In genomic region chr2:86015006-86015405, GRCh38 we compare ENCODE assay signal across 18 cellular contexts.
DNase-seq lines count a peak whose midpoint lies in the region; ATAC-seq and TF ChIP-seq lines count a peak whose summit lies in the region.
"Had no signal": no experiment of that assay in that cellular context is flagged by ENCODE, and none has a peak within 500 bp of the region (broad histone marks: within the 10 kb centered on the region; RNA-seq: fewer than 3 reads in every experiment).

No MANE protein-coding gene starts in this region.

- H3K4me1 ChIP-seq in suprapubic skin (no peaks in the 10 kb centered on the region), Karpas-422 (ENCODE audit: low read length) (peaks cover 18% of the 10 kb centered on the region)

- H3K9me3 ChIP-seq in suprapubic skin (peaks cover 7% of the 10 kb centered on the region), Karpas-422 (ENCODE audit: low read length) (peaks cover 9% of the 10 kb centered on the region; the same call in 1 of the 2 replicates)

- H3K27ac ChIP-seq in suprapubic skin (no peak overlapping the region), Karpas-422 (ENCODE audit: low read length) (no peak overlapping the region)
- H3K27ac ChIP-seq: A549 had no signal

- H3K27me3 Mint-ChIP-seq in activated T-cell treated with anti-CD3 and anti-CD28 coated beads, Interleukin-2, amount 50 U/mL, for 24 hours: no peaks in the 10 kb centered on the region
- no peaks in the 10 kb centered on the region for H3K27me3 Mint-ChIP-seq in naive B cell

- no peak for TF ChIP-seq POLR2A in suprapubic skin (IDR thresholded peaks at IDR 0.05)

- H3K36me3 ChIP-seq in suprapubic skin (no peaks in the 10 kb centered on the region), Karpas-422 (ENCODE audit: insufficient read depth, low read length) (no peaks in the 10 kb centered on the region)

- no peak for ATAC-seq in naive B cell (ENCODE audit: low read depth in 2 of 2)
- ATAC-seq: A549, PC-3 had no signal

- peaks cover 14% of the 10 kb centered on the region for H3K4me1 Mint-ChIP-seq in activated T-cell treated with anti-CD3 and anti-CD28 coated beads, Interleukin-2, amount 50 U/mL, for 24 hours (ENCODE audit: low read depth)
- peaks cover 38 to 58% (median 45%) of the 10 kb centered on the region in 3 donors for H3K4me1 Mint-ChIP-seq in naive B cell

- H3K4me3 ChIP-seq in suprapubic skin: no peak overlapping the region
- H3K4me3 ChIP-seq in Karpas-422 (ENCODE audit: low read length): no peak overlapping the region
- H3K4me3 ChIP-seq: A549 had no signal

- H3K27me3 ChIP-seq in suprapubic skin (no peaks in the 10 kb centered on the region), Karpas-422 (ENCODE audit: low read length) (no peaks in the 10 kb centered on the region)

- no peak overlapping the region for H3K27ac Mint-ChIP-seq in activated T-cell treated with anti-CD3 and anti-CD28 coated beads, Interleukin-2, amount 50 U/mL, for 24 hours
- H3K27ac Mint-ChIP-seq in naive B cell: peak overlapping the region in 5 of 6 donors; percentile 82 to 97 (median 88)

- peaks cover 9% of the 10 kb centered on the region for H3K9me3 Mint-ChIP-seq in activated T-cell treated with anti-CD3 and anti-CD28 coated beads, Interleukin-2, amount 50 U/mL, for 24 hours
- H3K9me3 Mint-ChIP-seq in naive B cell: peaks cover 0 to 9% (median 4%) of the 10 kb centered on the region in 7 donors

- TF ChIP-seq CTCF in suprapubic skin (IDR thresholded peaks at IDR 0.05): no peak

- no peak overlapping the region for H3K9ac ChIP-seq in Karpas-422 (ENCODE audit: low read length)

- 83% methylated on average over 2 of the region's 2 CpGs for WGBS in suprapubic skin

- H3K79me2 ChIP-seq in Karpas-422 (ENCODE audit: low read length): no peaks in the 10 kb centered on the region

- no peak overlapping the region for H3K4me2 ChIP-seq in Karpas-422 (ENCODE audit: low read depth, low read length, poor library complexity, severe bottlenecking)
- H3K4me2 ChIP-seq: A549 had no signal

- no peaks in the 10 kb centered on the region for H4K20me1 ChIP-seq in Karpas-422 (ENCODE audit: insufficient read depth, low read depth, low read length)

- H3K4me3 Mint-ChIP-seq in activated T-cell treated with anti-CD3 and anti-CD28 coated beads, Interleukin-2, amount 50 U/mL, for 24 hours: no peak overlapping the region
- peak overlapping the region in 3 of 8 donors; percentile 61 to 80 (median 67) for H3K4me3 Mint-ChIP-seq in naive B cell

- H3K9me2 ChIP-seq in Karpas-422 (replicated peaks; ENCODE audit: insufficient read depth, low read length): no peaks in the 10 kb centered on the region

- H2AFZ ChIP-seq in Karpas-422 (ENCODE audit: low read length): no peak overlapping the region

- peak; percentile 13 for DNase-seq in activated T-cell treated with anti-CD3 and anti-CD28 coated beads, Interleukin-2, amount 50 U/mL, for 24 hours
- DNase-seq in activated T-cell treated with anti-CD3 and anti-CD28 coated beads, Interleukin-2, amount 50 U/mL, for 1 hour: no peak
- DNase-seq in RPMI7951 (ENCODE audit: low read depth) (peak; percentile 59), naive B cell (no peak), suprapubic skin (ENCODE audit: low spot score in 2 of 2) (peak; percentile 22 to 55), NCI-H1417 (lab: John Stamatoyannopoulos, UW) (no peak), GM03348 (ENCODE audit: low spot score) (no peak), Karpas-422 (no peak)
- DNase-seq: COR-L47, H7, Kasumi-1, NCI-H1105 treated with DMSO at 0.1 percent for 48 hours, NCI-H187 treated with DMSO at 0.1 percent for 48 hours, NCI-H2171, NCI-H446 treated with DMSO at 0.1 percent for 48 hours, NCI-H748 treated with DMSO at 0.1 percent for 48 hours, PC-3 had no signal

- no peak for TF ChIP-seq EP300 in suprapubic skin (IDR thresholded peaks at IDR 0.05)

- H3K36me3 Mint-ChIP-seq in activated T-cell treated with anti-CD3 and anti-CD28 coated beads, Interleukin-2, amount 50 U/mL, for 24 hours (ENCODE audit: low read depth): no peaks in the 10 kb centered on the region
- H3K36me3 Mint-ChIP-seq in naive B cell: peaks cover 0 to 16% of the 10 kb centered on the region in 2 donors

Comparison
In these comparisons a context has a peak if more than half of its experiments do, and no peak if none do; other contexts are left out.
1. DNase-seq: peak in activated T-cell treated with anti-CD3 and anti-CD28 coated beads, Interleukin-2, amount 50 U/mL, for 24 hours (single experiment), RPMI7951 (single experiment) and suprapubic skin (2 of 2); none in activated T-cell treated with anti-CD3 and anti-CD28 coated beads, Interleukin-2, amount 50 U/mL, for 1 hour (single experiment), naive B cell (single experiment), NCI-H1417 (0 of 3), GM03348 (single experiment) and Karpas-422 (single experiment).